In genomic region chr2:240792658-240793312, GRCh38 we compare ENCODE assay signal across 17 cellular contexts. TPM values are rescaled to one million over a fixed set of nuclear protein-coding genes. Genes with fewer than 3 reads are reported as not detected.
DNase-seq lines count a peak whose midpoint lies in the region; ATAC-seq and TF ChIP-seq lines count a peak whose summit lies in the region.
"Had no signal": no experiment of that assay in that cellular context is flagged by ENCODE, and none has a peak within 500 bp of the region (broad histone marks: within the 10 kb centered on the region; RNA-seq: fewer than 3 reads in every experiment).

No MANE protein-coding gene starts in this region.

- ATAC-seq in natural killer cell treated with Interleukin-12 subunit alpha and Interleukin-12 subunit beta and Interleukin-15 and Interleukin-18, amount 100 ng/mL, for 72 hours: no peak
- no peak for ATAC-seq in natural killer cell
- ATAC-seq: stimulated activated effector memory CD8-positive, alpha-beta T cell treated with anti-CD3 and anti-CD28 coated beads, Interleukin-12 subunit alpha, Interleukin-12 subunit beta, amount 100 ng/mL, for 72 hours had no signal

- intact Hi-C loops in natural killer cell (cut with micrococcal nuclease) (no loop called here), MCF 10A (cut with micrococcal nuclease) (no loop called here)

- H3K27ac Mint-ChIP-seq in natural killer cell treated with Interleukin-12 subunit alpha and Interleukin-12 subunit beta and Interleukin-15 and Interleukin-18, amount 100 ng/mL, for 72 hours: no peak overlapping the region
- no peak overlapping the region for H3K27ac Mint-ChIP-seq in natural killer cell
- peak overlapping the region; percentile 62 for H3K27ac Mint-ChIP-seq in neural crest cell (ENCODE audit: unreplicated experiment)
- H3K27ac Mint-ChIP-seq in MCF 10A (ENCODE audit: low read depth, unreplicated experiment): no peak overlapping the region
- H3K27ac Mint-ChIP-seq in osteocyte (ENCODE audit: unreplicated experiment): no peak overlapping the region
- H3K27ac Mint-ChIP-seq: activated CD4-positive, alpha-beta T cell treated with anti-CD3 and anti-CD28 coated beads, Interleukin-2, amount 10 ng/mL, durations not matched to agents 24 days and 14 days; HFFc6; stimulated activated effector memory CD8-positive, alpha-beta T cell treated with anti-CD3 and anti-CD28 coated beads, Interleukin-12 subunit alpha, Interleukin-12 subunit beta, amount 100 ng/mL, for 72 hours had no signal

- H3K27me3 Mint-ChIP-seq in natural killer cell treated with Interleukin-12 subunit alpha and Interleukin-12 subunit beta and Interleukin-15 and Interleukin-18, amount 100 ng/mL, for 72 hours: peaks cover 0 to 8% of the 10 kb centered on the region in 2 donors
- no peaks in the 10 kb centered on the region for H3K27me3 Mint-ChIP-seq in natural killer cell (ENCODE audit: low read depth in 2 of 2)
- no peaks in the 10 kb centered on the region for H3K27me3 Mint-ChIP-seq in neural crest cell (ENCODE audit: low read depth)
- peaks cover 46% of the 10 kb centered on the region for H3K27me3 Mint-ChIP-seq in MCF 10A (ENCODE audit: insufficient read depth, unreplicated experiment)
- peaks cover 8% of the 10 kb centered on the region for H3K27me3 Mint-ChIP-seq in osteocyte (ENCODE audit: unreplicated experiment)
- H3K27me3 Mint-ChIP-seq: activated CD4-positive, alpha-beta T cell treated with anti-CD3 and anti-CD28 coated beads, Interleukin-2, amount 10 ng/mL, durations not matched to agents 24 days and 14 days had no signal

- H3K4me1 Mint-ChIP-seq in natural killer cell treated with Interleukin-12 subunit alpha and Interleukin-12 subunit beta and Interleukin-15 and Interleukin-18, amount 100 ng/mL, for 72 hours (ENCODE audit: low read depth in 2 of 2): no peaks in the 10 kb centered on the region
- no peaks in the 10 kb centered on the region for H3K4me1 Mint-ChIP-seq in natural killer cell
- H3K4me1 Mint-ChIP-seq in neural crest cell: peaks cover 19% of the 10 kb centered on the region
- H3K4me1 Mint-ChIP-seq in MCF 10A (ENCODE audit: insufficient read depth, unreplicated experiment): no peaks in the 10 kb centered on the region
- no peaks in the 10 kb centered on the region for H3K4me1 Mint-ChIP-seq in osteocyte (ENCODE audit: unreplicated experiment)
- H3K4me1 Mint-ChIP-seq: activated CD4-positive, alpha-beta T cell treated with anti-CD3 and anti-CD28 coated beads, Interleukin-2, amount 10 ng/mL, durations not matched to agents 24 days and 14 days; stimulated activated effector memory CD8-positive, alpha-beta T cell treated with anti-CD3 and anti-CD28 coated beads, Interleukin-12 subunit alpha, Interleukin-12 subunit beta, amount 100 ng/mL, for 72 hours had no signal

- H3K36me3 Mint-ChIP-seq in natural killer cell treated with Interleukin-12 subunit alpha and Interleukin-12 subunit beta and Interleukin-15 and Interleukin-18, amount 100 ng/mL, for 72 hours: no peaks in the 10 kb centered on the region
- no peaks in the 10 kb centered on the region for H3K36me3 Mint-ChIP-seq in natural killer cell
- no peaks in the 10 kb centered on the region for H3K36me3 Mint-ChIP-seq in neural crest cell (ENCODE audit: low read depth)
- no peaks in the 10 kb centered on the region for H3K36me3 Mint-ChIP-seq in MCF 10A (ENCODE audit: insufficient read depth, unreplicated experiment)
- no peaks in the 10 kb centered on the region for H3K36me3 Mint-ChIP-seq in osteocyte (ENCODE audit: unreplicated experiment)
- H3K36me3 Mint-ChIP-seq: stimulated activated effector memory CD8-positive, alpha-beta T cell treated with anti-CD3 and anti-CD28 coated beads, Interleukin-12 subunit alpha, Interleukin-12 subunit beta, amount 100 ng/mL, for 72 hours had no signal

- H3K9me3 Mint-ChIP-seq in natural killer cell treated with Interleukin-12 subunit alpha and Interleukin-12 subunit beta and Interleukin-15 and Interleukin-18, amount 100 ng/mL, for 72 hours: no peaks in the 10 kb centered on the region
- H3K9me3 Mint-ChIP-seq in natural killer cell (no peaks in the 10 kb centered on the region), neural crest cell (no peaks in the 10 kb centered on the region), MCF 10A (ENCODE audit: unreplicated experiment) (no peaks in the 10 kb centered on the region), osteocyte (ENCODE audit: unreplicated experiment) (no peaks in the 10 kb centered on the region)
- H3K9me3 Mint-ChIP-seq: activated CD4-positive, alpha-beta T cell treated with anti-CD3 and anti-CD28 coated beads, Interleukin-2, amount 10 ng/mL, durations not matched to agents 24 days and 14 days; HFFc6; stimulated activated effector memory CD8-positive, alpha-beta T cell treated with anti-CD3 and anti-CD28 coated beads, Interleukin-12 subunit alpha, Interleukin-12 subunit beta, amount 100 ng/mL, for 72 hours had no signal

- POLR2A ChIA-PET in MCF 10A (lab: Yijun Ruan, JAX): no interaction called here

- TF ChIP-seq CTCF in natural killer cell (IDR thresholded peaks at IDR 0.05) (no peak), neural crest cell (conservative IDR thresholded peaks at IDR 0.05) (no peak), MCF 10A (IDR thresholded peaks at IDR 0.05; ENCODE audit: unreplicated experiment) (no peak), osteocyte (IDR thresholded peaks at IDR 0.05) (no peak)

- CTCF ChIA-PET in MCF 10A (lab: Yijun Ruan, JAX): no interaction called here

- no TSS peak for BruUV-seq in MCF 10A (replicated peaks; lab: Mats Ljungman, UMichigan)

- H3K4me3 Mint-ChIP-seq in natural killer cell treated with Interleukin-12 subunit alpha and Interleukin-12 subunit beta and Interleukin-15 and Interleukin-18, amount 100 ng/mL, for 72 hours: no peak overlapping the region
- H3K4me3 Mint-ChIP-seq in natural killer cell (no peak overlapping the region), neural crest cell (peak overlapping the region; percentile 34), MCF 10A (ENCODE audit: unreplicated experiment) (no peak overlapping the region), osteocyte (ENCODE audit: unreplicated experiment) (no peak overlapping the region)
- H3K4me3 Mint-ChIP-seq: activated CD4-positive, alpha-beta T cell treated with anti-CD3 and anti-CD28 coated beads, Interleukin-2, amount 10 ng/mL, durations not matched to agents 24 days and 14 days; HFFc6; stimulated activated effector memory CD8-positive, alpha-beta T cell treated with anti-CD3 and anti-CD28 coated beads, Interleukin-12 subunit alpha, Interleukin-12 subunit beta, amount 100 ng/mL, for 72 hours had no signal

- peak; percentile 30 for DNase-seq in DMS 273 (lab: John Stamatoyannopoulos, UW; ENCODE audit: unreplicated experiment)
- no peak for DNase-seq in DMS 273 treated with DMSO at 0.1 percent for 48 hours (lab: John Stamatoyannopoulos, UW)
- peak; percentile 57 for DNase-seq in natural killer cell treated with Interleukin-12 subunit alpha and Interleukin-12 subunit beta and Interleukin-15 and Interleukin-18, amount 100 ng/mL, for 72 hours (ENCODE audit: low spot score)
- DNase-seq in natural killer cell: no peak
- DNase-seq in neural crest cell (ENCODE audit: low read depth, low spot score): no peak
- DNase-seq in inferior parietal cortex (ENCODE audit: extremely low spot score): no peak
- no peak for DNase-seq in MCF 10A (ENCODE audit: unreplicated experiment)
- no peak for DNase-seq in osteocyte (ENCODE audit: extremely low spot score, unreplicated experiment)
- DNase-seq: activated CD4-positive, alpha-beta T cell treated with anti-CD3 and anti-CD28 coated beads, Interleukin-2, amount 10 ng/mL, durations not matched to agents 24 days and 14 days; activated naive CD4-positive, alpha-beta T cell treated with Interleukin-2 at 50 U/mL for 16 hours; AML-193; HFFc6; islet precursor cell; NCI-H187 treated with DMSO at 0.1 percent for 48 hours; tibial artery had no signal

RNA-seq across cellular contexts. Expression of gene KIF1A, which starts 27.2 kb away (rescaled TPM):
- under 1 TPM in 1 of 2 donors, not detected in 1; 0.45 TPM for total RNA-seq in natural killer cell treated with Interleukin-12 subunit alpha and Interleukin-12 subunit beta and Interleukin-15 and Interleukin-18, amount 100 ng/mL, for 72 hours
- under 1 TPM in 1 of 3 donors, not detected in 2; 0.09 TPM for total RNA-seq in natural killer cell
- 90.9 and 91.3 TPM in 2 replicates for total RNA-seq in neural crest cell
- total RNA-seq in MCF 10A (2022): not detected in 2 replicates
- 4.3 and 5.6 TPM in 2 replicates for total RNA-seq in osteocyte
- total RNA-seq: HFFc6, mesenteric fat pad had no signal

Comparison
In these comparisons a context has a peak if more than half of its experiments do, and no peak if none do; other contexts are left out.
1. DNase-seq: peak in DMS 273 (single experiment) and natural killer cell treated with Interleukin-12 subunit alpha and Interleukin-12 subunit beta and Interleukin-15 and Interleukin-18, amount 100 ng/mL, for 72 hours (single experiment); none in DMS 273 treated with DMSO at 0.1 percent for 48 hours (single experiment), natural killer cell (single experiment), neural crest cell (single experiment), inferior parietal cortex (single experiment), MCF 10A (single experiment) and osteocyte (single experiment).
2. RNA of gene KIF1A, which starts 27.2 kb away (total RNA-seq): 90.9 to 91.3 TPM in neural crest cell; 4.3 to 5.6 TPM in osteocyte, 0.45 TPM in natural killer cell treated with Interleukin-12 subunit alpha and Interleukin-12 subunit beta and Interleukin-15 and Interleukin-18, amount 100 ng/mL, for 72 hours, 0.09 TPM in natural killer cell and not detected in MCF 10A; every median in the first group is over 10 times any median in the second.